Comparison of ENCODE assay signal across 2 cellular contexts in the genomic region with DNA sequence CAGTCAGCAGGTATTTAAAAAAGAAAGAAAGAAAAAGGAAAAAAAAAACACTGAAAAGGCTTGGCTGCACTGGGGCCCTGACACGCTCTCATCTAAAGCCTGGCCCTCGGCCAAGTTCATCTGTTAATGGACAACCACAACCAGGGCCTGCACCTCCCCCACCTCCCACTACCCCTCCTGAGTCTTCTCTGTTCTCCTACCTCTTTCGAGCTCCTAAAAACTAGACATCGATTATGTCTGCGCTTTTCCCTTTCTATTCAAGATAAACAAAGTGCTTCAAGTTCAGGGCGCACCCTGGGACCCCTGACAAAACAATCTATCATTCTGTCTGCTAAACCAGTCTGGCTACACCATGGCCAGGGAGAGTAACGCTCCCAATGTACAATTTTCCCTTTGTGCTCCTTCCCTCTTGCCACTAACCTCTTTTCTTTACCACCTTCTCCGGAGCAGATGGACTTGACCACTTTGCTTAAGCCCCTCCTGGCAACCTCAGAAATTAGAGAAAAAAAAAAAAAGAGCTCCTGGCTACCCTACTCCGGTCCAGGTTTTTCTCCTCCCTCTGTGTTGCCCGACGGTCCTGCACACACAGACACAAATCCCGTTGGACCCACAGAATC.
A peak's percentile ranks its signal among the peaks of the same experiment; 100 is the strongest.
TF ChIP-seq lines count a peak whose summit lies in the region.

No MANE protein-coding gene starts in this region.

TF ChIP-seq in GM23338, 12 proteins besides CTCF, POLR2A, EP300 and RAD21 (continued from another document):
- no peak for TF ChIP-seq EZH2 (IDR thresholded peaks at IDR 0.05; ENCODE audit: low read depth, unreplicated experiment)
TF ChIP-seq in GM23338: peak in this region for 0.

TF ChIP-seq in HepG2, 621 proteins besides CTCF, POLR2A, EP300 and RAD21 (continued from another document and continues in another):
- no peak for TF ChIP-seq ZNF180 (CRISPR knock-in tag; IDR thresholded peaks at IDR 0.05; ENCODE audit: borderline replicate concordance, low read depth)
- no peak for TF ChIP-seq TBX3 (IDR thresholded peaks at IDR 0.05; ENCODE audit: borderline replicate concordance)
- TF ChIP-seq ZBTB1 (CRISPR knock-in tag; IDR thresholded peaks at IDR 0.05; ENCODE audit: borderline replicate concordance), result no peak
- TF ChIP-seq, protein P1, sequence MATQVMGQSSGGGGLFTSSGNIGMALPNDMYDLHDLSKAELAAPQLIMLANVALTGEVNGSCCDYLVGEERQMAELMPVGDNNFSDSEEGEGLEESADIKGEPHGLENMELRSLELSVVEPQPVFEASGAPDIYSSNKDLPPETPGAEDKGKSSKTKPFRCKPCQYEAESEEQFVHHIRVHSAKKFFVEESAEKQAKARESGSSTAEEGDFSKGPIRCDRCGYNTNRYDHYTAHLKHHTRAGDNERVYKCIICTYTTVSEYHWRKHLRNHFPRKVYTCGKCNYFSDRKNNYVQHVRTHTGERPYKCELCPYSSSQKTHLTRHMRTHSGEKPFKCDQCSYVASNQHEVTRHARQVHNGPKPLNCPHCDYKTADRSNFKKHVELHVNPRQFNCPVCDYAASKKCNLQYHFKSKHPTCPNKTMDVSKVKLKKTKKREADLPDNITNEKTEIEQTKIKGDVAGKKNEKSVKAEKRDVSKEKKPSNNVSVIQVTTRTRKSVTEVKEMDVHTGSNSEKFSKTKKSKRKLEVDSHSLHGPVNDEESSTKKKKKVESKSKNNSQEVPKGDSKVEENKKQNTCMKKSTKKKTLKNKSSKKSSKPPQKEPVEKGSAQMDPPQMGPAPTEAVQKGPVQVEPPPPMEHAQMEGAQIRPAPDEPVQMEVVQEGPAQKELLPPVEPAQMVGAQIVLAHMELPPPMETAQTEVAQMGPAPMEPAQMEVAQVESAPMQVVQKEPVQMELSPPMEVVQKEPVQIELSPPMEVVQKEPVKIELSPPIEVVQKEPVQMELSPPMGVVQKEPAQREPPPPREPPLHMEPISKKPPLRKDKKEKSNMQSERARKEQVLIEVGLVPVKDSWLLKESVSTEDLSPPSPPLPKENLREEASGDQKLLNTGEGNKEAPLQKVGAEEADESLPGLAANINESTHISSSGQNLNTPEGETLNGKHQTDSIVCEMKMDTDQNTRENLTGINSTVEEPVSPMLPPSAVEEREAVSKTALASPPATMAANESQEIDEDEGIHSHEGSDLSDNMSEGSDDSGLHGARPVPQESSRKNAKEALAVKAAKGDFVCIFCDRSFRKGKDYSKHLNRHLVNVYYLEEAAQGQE (IDR thresholded peaks at IDR 0.05; ENCODE audit: borderline replicate concordance in 1 of 2, low read depth in 1 of 2, low read length in 2 of 2), result peak in 1 of 2 experiments; percentile 47; a peak in 1 of 4 replicates
- no peak for TF ChIP-seq MEIS2 (CRISPR knock-in tag; IDR thresholded peaks at IDR 0.05)
- no peak for TF ChIP-seq NFYB (CRISPR knock-in tag; IDR thresholded peaks at IDR 0.05)
- TF ChIP-seq ZNF333 (CRISPR knock-in tag; IDR thresholded peaks at IDR 0.05; ENCODE audit: borderline replicate concordance), result no peak
- TF ChIP-seq HOMEZ (CRISPR knock-in tag; IDR thresholded peaks at IDR 0.05; ENCODE audit: low read depth), result no peak
- TF ChIP-seq NR2C2 (CRISPR knock-in tag; IDR thresholded peaks at IDR 0.05; ENCODE audit: borderline replicate concordance), result no peak
- TF ChIP-seq, protein P2, sequence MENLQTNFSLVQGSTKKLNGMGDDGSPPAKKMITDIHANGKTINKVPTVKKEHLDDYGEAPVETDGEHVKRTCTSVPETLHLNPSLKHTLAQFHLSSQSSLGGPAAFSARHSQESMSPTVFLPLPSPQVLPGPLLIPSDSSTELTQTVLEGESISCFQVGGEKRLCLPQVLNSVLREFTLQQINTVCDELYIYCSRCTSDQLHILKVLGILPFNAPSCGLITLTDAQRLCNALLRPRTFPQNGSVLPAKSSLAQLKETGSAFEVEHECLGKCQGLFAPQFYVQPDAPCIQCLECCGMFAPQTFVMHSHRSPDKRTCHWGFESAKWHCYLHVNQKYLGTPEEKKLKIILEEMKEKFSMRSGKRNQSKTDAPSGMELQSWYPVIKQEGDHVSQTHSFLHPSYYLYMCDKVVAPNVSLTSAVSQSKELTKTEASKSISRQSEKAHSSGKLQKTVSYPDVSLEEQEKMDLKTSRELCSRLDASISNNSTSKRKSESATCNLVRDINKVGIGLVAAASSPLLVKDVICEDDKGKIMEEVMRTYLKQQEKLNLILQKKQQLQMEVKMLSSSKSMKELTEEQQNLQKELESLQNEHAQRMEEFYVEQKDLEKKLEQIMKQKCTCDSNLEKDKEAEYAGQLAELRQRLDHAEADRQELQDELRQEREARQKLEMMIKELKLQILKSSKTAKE (CRISPR knock-in tag; IDR thresholded peaks at IDR 0.05; ENCODE audit: borderline replicate concordance), result no peak
- TF ChIP-seq PTBP1 (IDR thresholded peaks at IDR 0.05; ENCODE audit: low read depth, low read length, poor library complexity, severe bottlenecking), result no peak
- TF ChIP-seq SRF (IDR thresholded peaks at IDR 0.05; ENCODE audit: low read depth, low read length), result no peak
- no peak for TF ChIP-seq ZNF354B (CRISPR knock-in tag; IDR thresholded peaks at IDR 0.05)
- TF ChIP-seq MIER2 (CRISPR knock-in tag; IDR thresholded peaks at IDR 0.05), result 0 out of 2 replicates have a peak, but pooled peaks have one; percentile 30
- TF ChIP-seq, protein P3, sequence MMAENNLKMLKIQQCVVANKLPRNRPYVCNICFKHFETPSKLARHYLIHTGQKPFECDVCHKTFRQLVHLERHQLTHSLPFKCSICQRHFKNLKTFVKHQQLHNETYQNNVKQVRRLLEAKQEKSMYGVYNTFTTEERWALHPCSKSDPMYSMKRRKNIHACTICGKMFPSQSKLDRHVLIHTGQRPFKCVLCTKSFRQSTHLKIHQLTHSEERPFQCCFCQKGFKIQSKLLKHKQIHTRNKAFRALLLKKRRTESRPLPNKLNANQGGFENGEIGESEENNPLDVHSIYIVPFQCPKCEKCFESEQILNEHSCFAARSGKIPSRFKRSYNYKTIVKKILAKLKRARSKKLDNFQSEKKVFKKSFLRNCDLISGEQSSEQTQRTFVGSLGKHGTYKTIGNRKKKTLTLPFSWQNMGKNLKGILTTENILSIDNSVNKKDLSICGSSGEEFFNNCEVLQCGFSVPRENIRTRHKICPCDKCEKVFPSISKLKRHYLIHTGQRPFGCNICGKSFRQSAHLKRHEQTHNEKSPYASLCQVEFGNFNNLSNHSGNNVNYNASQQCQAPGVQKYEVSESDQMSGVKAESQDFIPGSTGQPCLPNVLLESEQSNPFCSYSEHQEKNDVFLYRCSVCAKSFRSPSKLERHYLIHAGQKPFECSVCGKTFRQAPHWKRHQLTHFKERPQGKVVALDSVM (CRISPR knock-in tag; IDR thresholded peaks at IDR 0.05), result no peak
- no peak for TF ChIP-seq NFKB2 (CRISPR knock-in tag; IDR thresholded peaks at IDR 0.05; ENCODE audit: borderline replicate concordance)
- peak; percentile 27; the same call in 1 of the 2 replicates for TF ChIP-seq NR2F6 (IDR thresholded peaks at IDR 0.05)
- TF ChIP-seq NR2F6 (CRISPR knock-in tag; IDR thresholded peaks at IDR 0.05), result no peak
- no peak for TF ChIP-seq DMAP1 (CRISPR knock-in tag; IDR thresholded peaks at IDR 0.05)
- no peak for TF ChIP-seq NRL (CRISPR knock-in tag; IDR thresholded peaks at IDR 0.05; ENCODE audit: borderline replicate concordance)
- no peak for TF ChIP-seq KAT8 (CRISPR knock-in tag; IDR thresholded peaks at IDR 0.05)
- no peak for TF ChIP-seq ZNF274 (CRISPR knock-in tag; IDR thresholded peaks at IDR 0.05)
- no peak for TF ChIP-seq RFX1 (IDR thresholded peaks at IDR 0.05)
- no peak for TF ChIP-seq ZSCAN20 (CRISPR knock-in tag; IDR thresholded peaks at IDR 0.05; ENCODE audit: borderline replicate concordance)
- 0 out of 2 replicates have a peak, but pooled peaks have one; percentile 32 for TF ChIP-seq ZFX (CRISPR knock-in tag; IDR thresholded peaks at IDR 0.05; ENCODE audit: low read depth)
- TF ChIP-seq, protein P4, sequence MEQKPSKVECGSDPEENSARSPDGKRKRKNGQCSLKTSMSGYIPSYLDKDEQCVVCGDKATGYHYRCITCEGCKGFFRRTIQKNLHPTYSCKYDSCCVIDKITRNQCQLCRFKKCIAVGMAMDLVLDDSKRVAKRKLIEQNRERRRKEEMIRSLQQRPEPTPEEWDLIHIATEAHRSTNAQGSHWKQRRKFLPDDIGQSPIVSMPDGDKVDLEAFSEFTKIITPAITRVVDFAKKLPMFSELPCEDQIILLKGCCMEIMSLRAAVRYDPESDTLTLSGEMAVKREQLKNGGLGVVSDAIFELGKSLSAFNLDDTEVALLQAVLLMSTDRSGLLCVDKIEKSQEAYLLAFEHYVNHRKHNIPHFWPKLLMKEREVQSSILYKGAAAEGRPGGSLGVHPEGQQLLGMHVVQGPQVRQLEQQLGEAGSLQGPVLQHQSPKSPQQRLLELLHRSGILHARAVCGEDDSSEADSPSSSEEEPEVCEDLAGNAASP (CRISPR knock-in tag; IDR thresholded peaks at IDR 0.05; ENCODE audit: borderline replicate concordance), result no peak
- no peak for TF ChIP-seq ZNF672 (CRISPR knock-in tag; IDR thresholded peaks at IDR 0.05)
- TF ChIP-seq HES4 (CRISPR knock-in tag; IDR thresholded peaks at IDR 0.05; ENCODE audit: borderline replicate concordance), result no peak
- no peak for TF ChIP-seq GMEB2 (CRISPR knock-in tag; IDR thresholded peaks at IDR 0.05; ENCODE audit: low read depth)
- TF ChIP-seq FOXC1 (CRISPR knock-in tag; IDR thresholded peaks at IDR 0.05; ENCODE audit: borderline replicate concordance), result no peak
- TF ChIP-seq EED (CRISPR knock-in tag; IDR thresholded peaks at IDR 0.05), result no peak
- no peak for TF ChIP-seq ZNF878 (CRISPR knock-in tag; IDR thresholded peaks at IDR 0.05)
- no peak for TF ChIP-seq ZNF674 (CRISPR knock-in tag; IDR thresholded peaks at IDR 0.05; ENCODE audit: low read depth)
- 0 out of 2 replicates have a peak, but pooled peaks have one; percentile 7 for TF ChIP-seq RXRB (CRISPR knock-in tag; IDR thresholded peaks at IDR 0.05; ENCODE audit: borderline replicate concordance)
- TF ChIP-seq, protein P5, sequence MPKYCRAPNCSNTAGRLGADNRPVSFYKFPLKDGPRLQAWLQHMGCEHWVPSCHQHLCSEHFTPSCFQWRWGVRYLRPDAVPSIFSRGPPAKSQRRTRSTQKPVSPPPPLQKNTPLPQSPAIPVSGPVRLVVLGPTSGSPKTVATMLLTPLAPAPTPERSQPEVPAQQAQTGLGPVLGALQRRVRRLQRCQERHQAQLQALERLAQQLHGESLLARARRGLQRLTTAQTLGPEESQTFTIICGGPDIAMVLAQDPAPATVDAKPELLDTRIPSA (CRISPR knock-in tag; IDR thresholded peaks at IDR 0.05; ENCODE audit: borderline replicate concordance), result no peak
- 0 out of 2 replicates have a peak, but pooled peaks have one; percentile 27 for TF ChIP-seq CREM (IDR thresholded peaks at IDR 0.05)
- TF ChIP-seq CREM (CRISPR knock-in tag; IDR thresholded peaks at IDR 0.05), result no peak
- TF ChIP-seq MBD4 (IDR thresholded peaks at IDR 0.05; ENCODE audit: borderline replicate concordance, low read length), result no peak
- no peak for TF ChIP-seq U2AF1 (optimal IDR thresholded peaks at IDR 0.05; ENCODE audit: low read depth, low read length)
- TF ChIP-seq SALL2 (CRISPR knock-in tag; IDR thresholded peaks at IDR 0.05), result no peak
- TF ChIP-seq RFX3 (CRISPR knock-in tag; IDR thresholded peaks at IDR 0.05), result no peak
- TF ChIP-seq KLF6 (CRISPR knock-in tag; IDR thresholded peaks at IDR 0.05), result peak; percentile 35; the same call in 1 of the 2 replicates
- no peak for TF ChIP-seq AKAP8 (CRISPR knock-in tag; IDR thresholded peaks at IDR 0.05)
- TF ChIP-seq ZNF337 (CRISPR knock-in tag; IDR thresholded peaks at IDR 0.05; ENCODE audit: borderline replicate concordance, low read depth), result no peak
- no peak for TF ChIP-seq PPARG (CRISPR knock-in tag; conservative IDR thresholded peaks at IDR 0.05)
- TF ChIP-seq, protein P6, sequence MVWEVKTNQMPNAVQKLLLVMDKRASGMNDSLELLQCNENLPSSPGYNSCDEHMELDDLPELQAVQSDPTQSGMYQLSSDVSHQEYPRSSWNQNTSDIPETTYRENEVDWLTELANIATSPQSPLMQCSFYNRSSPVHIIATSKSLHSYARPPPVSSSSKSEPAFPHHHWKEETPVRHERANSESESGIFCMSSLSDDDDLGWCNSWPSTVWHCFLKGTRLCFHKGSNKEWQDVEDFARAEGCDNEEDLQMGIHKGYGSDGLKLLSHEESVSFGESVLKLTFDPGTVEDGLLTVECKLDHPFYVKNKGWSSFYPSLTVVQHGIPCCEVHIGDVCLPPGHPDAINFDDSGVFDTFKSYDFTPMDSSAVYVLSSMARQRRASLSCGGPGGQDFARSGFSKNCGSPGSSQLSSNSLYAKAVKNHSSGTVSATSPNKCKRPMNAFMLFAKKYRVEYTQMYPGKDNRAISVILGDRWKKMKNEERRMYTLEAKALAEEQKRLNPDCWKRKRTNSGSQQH (CRISPR knock-in tag; IDR thresholded peaks at IDR 0.05; ENCODE audit: low read depth), result no peak
- peak; percentile 28; the same call in 1 of the 2 replicates for TF ChIP-seq TBX2 (CRISPR knock-in tag; IDR thresholded peaks at IDR 0.05; ENCODE audit: borderline replicate concordance)
- TF ChIP-seq MZF1 (CRISPR knock-in tag; IDR thresholded peaks at IDR 0.05; ENCODE audit: borderline replicate concordance), result no peak
- TF ChIP-seq THAP11 (CRISPR knock-in tag; IDR thresholded peaks at IDR 0.05), result no peak
- TF ChIP-seq HOXA5 (CRISPR knock-in tag; IDR thresholded peaks at IDR 0.05), result no peak
- no peak for TF ChIP-seq ZNF570 (CRISPR knock-in tag; IDR thresholded peaks at IDR 0.05; ENCODE audit: borderline replicate concordance)
- 0 out of 2 replicates have a peak, but pooled peaks have one; percentile 36 for TF ChIP-seq ZKSCAN8 (CRISPR knock-in tag; IDR thresholded peaks at IDR 0.05; ENCODE audit: borderline replicate concordance)
